ENCODE assay signal across 1 cellular context in genomic region chr3:3545360-3545759, GRCh38.
TF ChIP-seq lines count a peak whose summit lies in the region.

No MANE protein-coding gene starts in this region.

TF ChIP-seq in K562, 482 proteins besides CTCF, POLR2A, EP300 and RAD21 (continued from another document):
- TF ChIP-seq ATF2 (CRISPR knock-in tag; IDR thresholded peaks at IDR 0.05) (no peak), HMGN3 (IDR thresholded peaks at IDR 0.05; ENCODE audit: borderline replicate concordance, extremely low read depth, insufficient read length, low read depth, low read length) (no peak), PREB (CRISPR knock-in tag; IDR thresholded peaks at IDR 0.05) (no peak), MEIS2 (IDR thresholded peaks at IDR 0.05; ENCODE audit: partially characterized antibody) (peak; percentile 52), C11orf30 (IDR thresholded peaks at IDR 0.05; ENCODE audit: low read depth) (no peak), SREBF1 (IDR thresholded peaks at IDR 0.05; ENCODE audit: borderline replicate concordance, low read depth, low read length) (no peak), TEAD2 (tag; IDR thresholded peaks at IDR 0.05) (no peak), PKNOX1 (IDR thresholded peaks at IDR 0.05) (0 out of 2 replicates have a peak, but pooled peaks have one; percentile 18), LCOR (CRISPR knock-in tag; IDR thresholded peaks at IDR 0.05) (no peak), THRB (CRISPR knock-in tag; conservative IDR thresholded peaks at IDR 0.05) (no peak), HMBOX1 (IDR thresholded peaks at IDR 0.05) (no peak)
